Comparison of ENCODE assay signal across 1 cellular context in genomic region chr14:55191101-55191880, GRCh38.
A peak's percentile ranks its signal among the peaks of the same experiment; 100 is the strongest.
TF ChIP-seq lines count a peak whose summit lies in the region.

Gene DLGAP5 (minus strand): TSS chr14:55191585. CDS start chr14:55189179, 2,406 bp downstream.

TF ChIP-seq in SK-N-SH, 30 proteins besides CTCF, POLR2A, EP300 and RAD21 (continued from another document):
- no peak for TF ChIP-seq USF1 (IDR thresholded peaks at IDR 0.05; ENCODE audit: borderline replicate concordance, low read depth)
- no peak for TF ChIP-seq NFIC (IDR thresholded peaks at IDR 0.05; ENCODE audit: borderline replicate concordance)
- TF ChIP-seq MEF2A (IDR thresholded peaks at IDR 0.05; ENCODE audit: borderline replicate concordance, low read depth): no peak
- TF ChIP-seq MXI1 (IDR thresholded peaks at IDR 0.05; ENCODE audit: low read depth, low read length): peak; percentile 95
- no peak for TF ChIP-seq GATA2 (CRISPR knock-in tag; IDR thresholded peaks at IDR 0.05)
- no peak for TF ChIP-seq REST (IDR thresholded peaks at IDR 0.05; ENCODE audit: low read depth, low read length)
- no peak for TF ChIP-seq FOXJ3 (CRISPR knock-in tag; IDR thresholded peaks at IDR 0.05)
- peak; percentile 76 for TF ChIP-seq POLR2AphosphoS5 (IDR thresholded peaks at IDR 0.05; ENCODE audit: low read depth, low read length)
- TF ChIP-seq CHD2 (IDR thresholded peaks at IDR 0.05; ENCODE audit: low read length, partially characterized antibody): peak; percentile 93
- no peak for TF ChIP-seq FOSL2 (IDR thresholded peaks at IDR 0.05; ENCODE audit: borderline replicate concordance, low read depth)
- no peak for TF ChIP-seq TCF12 (IDR thresholded peaks at IDR 0.05)
- TF ChIP-seq ZBTB33 (IDR thresholded peaks at IDR 0.05; ENCODE audit: borderline replicate concordance, low read depth): no peak
